In genomic region chr22:30015846-30016245, GRCh38 we compare ENCODE assay signal across 20 cellular contexts.
DNase-seq lines count a peak whose midpoint lies in the region; ATAC-seq and TF ChIP-seq lines count a peak whose summit lies in the region.
"Had no signal": no experiment of that assay in that cellular context is flagged by ENCODE, and none has a peak within 500 bp of the region (broad histone marks: within the 10 kb centered on the region; RNA-seq: fewer than 3 reads in every experiment).

No MANE protein-coding gene starts in this region.

- peaks cover 11% of the 10 kb centered on the region for H3K36me3 ChIP-seq in fibroblast of lung (ENCODE audit: control insufficient read depth, insufficient read depth, low read length)

- TF ChIP-seq CTCF in fibroblast of lung (conservative IDR thresholded peaks at IDR 0.05 in 1 of 2, IDR thresholded peaks at IDR 0.05 in 1 of 2; ENCODE audit: low read depth in 1 of 2, low read length in 2 of 2): no peak

- no peaks in the 10 kb centered on the region for H3K27me3 ChIP-seq in fibroblast of lung (ENCODE audit: control insufficient read depth, insufficient read depth, low read length)
- H3K27me3 ChIP-seq: body of pancreas, gastrocnemius medialis, upper lobe of left lung had no signal

- no peak overlapping the region for H2AFZ ChIP-seq in fibroblast of lung (ENCODE audit: low read length)

- no peak for ATAC-seq in T-helper 17 cell
- ATAC-seq in stimulated activated effector memory CD8-positive, alpha-beta T cell treated with anti-CD3 and anti-CD28 coated beads, Interleukin-12 subunit alpha, Interleukin-12 subunit beta, amount 100 ng/mL, for 72 hours: no peak
- ATAC-seq in GM18867 (IDR thresholded peaks at IDR 0.05; ENCODE audit: unreplicated experiment): no peak
- ATAC-seq in HG02973 (IDR thresholded peaks at IDR 0.05; ENCODE audit: unreplicated experiment): no peak
- ATAC-seq: body of pancreas; CD8-positive, alpha-beta T cell; gastrocnemius medialis; stimulated activated memory B cell treated with anti-CD40 and anti-IgM and Interleukin-4, amounts not matched to agents 10 μg/mL and 1 μg/mL and 100 μg/mL, for 72 hours had no signal

- H3K4me3 Mint-ChIP-seq in T-helper 17 cell: no peak overlapping the region
- no peak overlapping the region for H3K4me3 Mint-ChIP-seq in stimulated activated effector memory CD8-positive, alpha-beta T cell treated with anti-CD3 and anti-CD28 coated beads, Interleukin-12 subunit alpha, Interleukin-12 subunit beta, amount 100 ng/mL, for 72 hours
- H3K4me3 Mint-ChIP-seq: CD8-positive, alpha-beta T cell; stimulated activated memory B cell treated with anti-CD40 and anti-IgM and Interleukin-4, amounts not matched to agents 10 μg/mL and 1 μg/mL and 100 μg/mL, for 72 hours had no signal

- no peaks in the 10 kb centered on the region for H3K9me3 Mint-ChIP-seq in stimulated activated effector memory CD8-positive, alpha-beta T cell treated with anti-CD3 and anti-CD28 coated beads, Interleukin-12 subunit alpha, Interleukin-12 subunit beta, amount 100 ng/mL, for 72 hours
- H3K9me3 Mint-ChIP-seq: CD8-positive, alpha-beta T cell; stimulated activated memory B cell treated with anti-CD40 and anti-IgM and Interleukin-4, amounts not matched to agents 10 μg/mL and 1 μg/mL and 100 μg/mL, for 72 hours had no signal

- H3K27ac Mint-ChIP-seq in T-helper 17 cell: peak overlapping the region; percentile 4
- peak overlapping the region; percentile 29 for H3K27ac Mint-ChIP-seq in stimulated activated effector memory CD8-positive, alpha-beta T cell treated with anti-CD3 and anti-CD28 coated beads, Interleukin-12 subunit alpha, Interleukin-12 subunit beta, amount 100 ng/mL, for 72 hours
- H3K27ac Mint-ChIP-seq: CD8-positive, alpha-beta T cell; stimulated activated memory B cell treated with anti-CD40 and anti-IgM and Interleukin-4, amounts not matched to agents 10 μg/mL and 1 μg/mL and 100 μg/mL, for 72 hours had no signal

- no peak overlapping the region for H3K9ac ChIP-seq in fibroblast of lung (ENCODE audit: insufficient read depth, low read length)

- H3K4me1 Mint-ChIP-seq in T-helper 17 cell: peaks cover 8% of the 10 kb centered on the region
- H3K4me1 Mint-ChIP-seq in stimulated activated effector memory CD8-positive, alpha-beta T cell treated with anti-CD3 and anti-CD28 coated beads, Interleukin-12 subunit alpha, Interleukin-12 subunit beta, amount 100 ng/mL, for 72 hours: no peaks in the 10 kb centered on the region
- H3K4me1 Mint-ChIP-seq: stimulated activated memory B cell treated with anti-CD40 and anti-IgM and Interleukin-4, amounts not matched to agents 10 μg/mL and 1 μg/mL and 100 μg/mL, for 72 hours had no signal

- H3K79me2 ChIP-seq in fibroblast of lung (ENCODE audit: control insufficient read depth, insufficient read depth, low read length): no peaks in the 10 kb centered on the region

- no peak overlapping the region for H3K4me2 ChIP-seq in fibroblast of lung (ENCODE audit: extremely low read depth, insufficient read depth, low read length)

- H3K27ac ChIP-seq in fibroblast of lung (ENCODE audit: insufficient read depth, low read length): peak overlapping the region; percentile 50
- H3K27ac ChIP-seq: body of pancreas, gastrocnemius medialis, HL-60, upper lobe of left lung, WERI-Rb-1 had no signal

- H3K27me3 Mint-ChIP-seq in T-helper 17 cell: no peaks in the 10 kb centered on the region
- H3K27me3 Mint-ChIP-seq: stimulated activated memory B cell treated with anti-CD40 and anti-IgM and Interleukin-4, amounts not matched to agents 10 μg/mL and 1 μg/mL and 100 μg/mL, for 72 hours had no signal

- DNase-seq in GM03348 (ENCODE audit: low spot score) (peak; percentile 74), T-helper 17 cell (no peak), fibroblast of lung (ENCODE audit: low read depth in 2 of 2) (peak; percentile 53 to 93), RPMI8226 (no peak)
- no peak for DNase-seq in stimulated activated effector memory CD8-positive, alpha-beta T cell treated with anti-CD3 and anti-CD28 coated beads, Interleukin-12 subunit alpha, Interleukin-12 subunit beta, amount 100 ng/mL, for 72 hours (ENCODE audit: low spot score in 2 of 2)
- DNase-seq: activated effector memory CD4-positive, alpha-beta T cell treated with anti-CD3 and anti-CD28 coated beads, Interleukin-2, amount 50 U/mL, for 16 hours; body of pancreas; CD8-positive, alpha-beta T cell; effector CD4-positive, alpha-beta T cell; gastrocnemius medialis; Karpas-422; NCI-H187 treated with DMSO at 0.1 percent for 48 hours; NCI-H510A; occipital lobe; upper lobe of left lung; WERI-Rb-1 had no signal

- H3K4me3 ChIP-seq in fibroblast of lung (replicated peaks in 1 of 4; ENCODE audit: control extremely low read depth in 1 of 4, insufficient read depth in 1 of 4, low read depth in 3 of 4, low read length in 4 of 4): no peak overlapping the region
- H3K4me3 ChIP-seq: body of pancreas, gastrocnemius medialis, upper lobe of left lung had no signal

- no peaks in the 10 kb centered on the region for H4K20me1 ChIP-seq in fibroblast of lung (ENCODE audit: control insufficient read depth, extremely low read depth, insufficient read depth, low read length)

- peaks cover 16% of the 10 kb centered on the region for H3K4me1 ChIP-seq in fibroblast of lung (ENCODE audit: control insufficient read depth, extremely low read depth, insufficient read depth, low read length)
- H3K4me1 ChIP-seq: body of pancreas, gastrocnemius medialis, upper lobe of left lung had no signal

- peaks cover 19% of the 10 kb centered on the region for H3K36me3 Mint-ChIP-seq in T-helper 17 cell (ENCODE audit: low read depth)
- peaks cover 91% of the 10 kb centered on the region for H3K36me3 Mint-ChIP-seq in stimulated activated effector memory CD8-positive, alpha-beta T cell treated with anti-CD3 and anti-CD28 coated beads, Interleukin-12 subunit alpha, Interleukin-12 subunit beta, amount 100 ng/mL, for 72 hours

- H3K9me3 ChIP-seq in T-helper 17 cell (ENCODE audit: control insufficient read depth, low read length, poor library complexity, severe bottlenecking) (no peaks in the 10 kb centered on the region), fibroblast of lung (ENCODE audit: control insufficient read depth, insufficient read depth, low read depth, low read length) (no peaks in the 10 kb centered on the region)
- H3K9me3 ChIP-seq: body of pancreas, gastrocnemius medialis, upper lobe of left lung had no signal

Comparison
In these comparisons a context has a peak if more than half of its experiments do, and no peak if none do; other contexts are left out.
1. DNase-seq: peak in GM03348 (single experiment) and fibroblast of lung (2 of 2); none in T-helper 17 cell (0 of 3), stimulated activated effector memory CD8-positive, alpha-beta T cell treated with anti-CD3 and anti-CD28 coated beads, Interleukin-12 subunit alpha, Interleukin-12 subunit beta, amount 100 ng/mL, for 72 hours (0 of 2) and RPMI8226 (single experiment).